Comparison of ENCODE assay signal across 14 cellular contexts in genomic region chr7:76423666-76424412, GRCh38. TPM values are rescaled to one million over a fixed set of nuclear protein-coding genes. Genes with fewer than 3 reads are reported as not detected.
A peak's percentile ranks its signal among the peaks of the same experiment; 100 is the strongest.
DNase-seq lines count a peak whose midpoint lies in the region; ATAC-seq lines count a peak whose summit lies in the region.
"Had no signal": no experiment of that assay in that cellular context is flagged by ENCODE, and none has a peak within 500 bp of the region (broad histone marks: within the 10 kb centered on the region; RNA-seq: fewer than 3 reads in every experiment).

No MANE protein-coding gene starts in this region.

- H3K9me3 Mint-ChIP-seq in activated T-helper 17 cell treated with anti-CD3 and anti-CD28 coated beads, Interleukin-2, amount 50 U/mL, for 72 hours = no peaks in the 10 kb centered on the region
- H3K9me3 Mint-ChIP-seq in CD8-positive, alpha-beta memory T cell = no peaks in the 10 kb centered on the region

- DNase-seq in NCI-H82 (lab: John Stamatoyannopoulos, UW) = peak; percentile 59
- no peak for DNase-seq in NCI-H82 treated with DMSO at 0.1 percent for 48 hours (lab: John Stamatoyannopoulos, UW; ENCODE audit: unreplicated experiment)
- peak; percentile 39 for DNase-seq in iPS-NIHi7 (ENCODE audit: extremely low spot score)
- DNase-seq in NCI-H2081 treated with DMSO at 0.1 percent for 48 hours (lab: John Stamatoyannopoulos, UW) = no peak
- DNase-seq in DMS 273 treated with DMSO at 0.1 percent for 48 hours (lab: John Stamatoyannopoulos, UW) = no peak
- no peak for DNase-seq in CD8-positive, alpha-beta memory T cell
- DNase-seq: activated CD4-positive, alpha-beta T cell treated with anti-CD3 and anti-CD28 coated beads for 36 hours; left ventricle myocardium superior; NCI-H446 treated with DMSO at 0.1 percent for 48 hours had no signal

- POLR2A ChIA-PET in CD8-positive, alpha-beta memory T cell (lab: Charles Lee) = no interaction called here

- ATAC-seq in activated T-helper 17 cell treated with anti-CD3 and anti-CD28 coated beads, Interleukin-2, amount 50 U/mL, for 72 hours (replicated peaks) = no peak
- ATAC-seq: activated CD4-positive, alpha-beta T cell treated with anti-CD3 and anti-CD28 coated beads for 36 hours; left ventricle myocardium superior had no signal

- CTCF ChIA-PET in CD8-positive, alpha-beta memory T cell (lab: Charles Lee) = no interaction called here

- peak overlapping the region; percentile 6 for H3K9ac ChIP-seq in skeletal muscle satellite cell (ENCODE audit: low read depth, low read length)
- H3K9ac ChIP-seq: parathyroid adenoma had no signal

- H3K4me3 Mint-ChIP-seq in activated T-helper 17 cell treated with anti-CD3 and anti-CD28 coated beads, Interleukin-2, amount 50 U/mL, for 72 hours = no peak overlapping the region
- H3K4me3 Mint-ChIP-seq in CD8-positive, alpha-beta memory T cell = peak overlapping the region in 1 of 7 donors; percentile 40
- H3K4me3 Mint-ChIP-seq: activated CD4-positive, alpha-beta T cell treated with anti-CD3 and anti-CD28 coated beads for 36 hours had no signal

- H3K4me3 ChIP-seq in skeletal muscle satellite cell (ENCODE audit: low read length) = no peak overlapping the region
- H3K4me3 ChIP-seq in CD8-positive, alpha-beta memory T cell (ENCODE audit: low read length) = no peak overlapping the region
- H3K4me3 ChIP-seq: coronary artery had no signal

- peaks cover 6% of the 10 kb centered on the region for H3K27me3 Mint-ChIP-seq in activated T-helper 17 cell treated with anti-CD3 and anti-CD28 coated beads, Interleukin-2, amount 50 U/mL, for 72 hours
- peaks cover 7 to 11% of the 10 kb centered on the region in 2 donors for H3K27me3 Mint-ChIP-seq in CD8-positive, alpha-beta memory T cell

- no peaks in the 10 kb centered on the region for H3K36me3 ChIP-seq in skeletal muscle satellite cell (ENCODE audit: insufficient read depth, low read length)
- no peaks in the 10 kb centered on the region for H3K36me3 ChIP-seq in CD8-positive, alpha-beta memory T cell (ENCODE audit: insufficient read depth, low read length)

- no peak overlapping the region for H3K4me2 ChIP-seq in skeletal muscle satellite cell (ENCODE audit: low read length)

- no peaks in the 10 kb centered on the region for H3K9me3 ChIP-seq in skeletal muscle satellite cell (replicated peaks; ENCODE audit: low read length)
- H3K9me3 ChIP-seq in CD8-positive, alpha-beta memory T cell (ENCODE audit: low read length) = no peaks in the 10 kb centered on the region

- H3K36me3 Mint-ChIP-seq in activated T-helper 17 cell treated with anti-CD3 and anti-CD28 coated beads, Interleukin-2, amount 50 U/mL, for 72 hours (ENCODE audit: low read depth) = no peaks in the 10 kb centered on the region
- H3K36me3 Mint-ChIP-seq in CD8-positive, alpha-beta memory T cell = peaks cover 0 to 2% (median 0%) of the 10 kb centered on the region in 3 donors

- no peaks in the 10 kb centered on the region for H3K4me1 Mint-ChIP-seq in activated T-helper 17 cell treated with anti-CD3 and anti-CD28 coated beads, Interleukin-2, amount 50 U/mL, for 72 hours
- peaks cover 7 to 13% (median 12%) of the 10 kb centered on the region in 3 donors for H3K4me1 Mint-ChIP-seq in CD8-positive, alpha-beta memory T cell

- no peaks in the 10 kb centered on the region for H3K27me3 ChIP-seq in skeletal muscle satellite cell (ENCODE audit: control insufficient read depth, insufficient read depth, low read length)
- no peaks in the 10 kb centered on the region for H3K27me3 ChIP-seq in CD8-positive, alpha-beta memory T cell (ENCODE audit: insufficient read depth, low read length, poor library complexity, severe bottlenecking)

- H3K27ac ChIP-seq in CD8-positive, alpha-beta memory T cell (ENCODE audit: low read depth, low read length) = no peak overlapping the region
- H3K27ac ChIP-seq: 22Rv1, coronary artery, parathyroid adenoma had no signal

- H3K27ac Mint-ChIP-seq in activated T-helper 17 cell treated with anti-CD3 and anti-CD28 coated beads, Interleukin-2, amount 50 U/mL, for 72 hours = peak overlapping the region; percentile 45
- H3K27ac Mint-ChIP-seq in CD8-positive, alpha-beta memory T cell = peak overlapping the region in 1 of 8 donors; percentile 29
- H3K27ac Mint-ChIP-seq: activated CD4-positive, alpha-beta T cell treated with anti-CD3 and anti-CD28 coated beads for 36 hours had no signal

- peaks cover 16% of the 10 kb centered on the region for H3K4me1 ChIP-seq in skeletal muscle satellite cell (ENCODE audit: control insufficient read depth, insufficient read depth, low read length)
- H3K4me1 ChIP-seq in CD8-positive, alpha-beta memory T cell (ENCODE audit: insufficient read depth, low read length) = no peaks in the 10 kb centered on the region
- H3K4me1 ChIP-seq: parathyroid adenoma had no signal

RNA-seq across cellular contexts. Expression of gene ZP3, which starts 0.9 kb away (rescaled TPM):
- total RNA-seq in activated T-helper 17 cell treated with anti-CD3 and anti-CD28 coated beads, Interleukin-2, amount 50 U/mL, for 72 hours = 10 to 100 TPM in 1 of 2 donors, 1 to 10 TPM in 1; 3.4 to 13.0 TPM
- 0.25 and 0.44 TPM in 2 replicates for total RNA-seq in skeletal muscle satellite cell (2012; rRNA removed)
- total RNA-seq in CD8-positive, alpha-beta memory T cell = 1 to 10 TPM; 1.6 TPM
- polyA plus RNA-seq in CD8-positive, alpha-beta memory T cell = 2.2 TPM
- total RNA-seq: left ventricle myocardium superior had no signal

RNA-seq across cellular contexts. Expression of gene SSC4D, which starts 14.3 kb away (rescaled TPM):
- total RNA-seq in activated T-helper 17 cell treated with anti-CD3 and anti-CD28 coated beads, Interleukin-2, amount 50 U/mL, for 72 hours = under 1 TPM; 0.50 to 0.61 TPM
- 0.22 and 1.0 TPM in 2 replicates for total RNA-seq in skeletal muscle satellite cell (2012; rRNA removed)
- under 1 TPM; 0.35 to 0.55 TPM for total RNA-seq in CD8-positive, alpha-beta memory T cell
- polyA plus RNA-seq in CD8-positive, alpha-beta memory T cell = 0.17 TPM

RNA-seq across cellular contexts. Expression of gene DTX2, which starts 37.7 kb away (rescaled TPM):
- total RNA-seq in activated T-helper 17 cell treated with anti-CD3 and anti-CD28 coated beads, Interleukin-2, amount 50 U/mL, for 72 hours = 10 to 100 TPM; 26.4 to 32.6 TPM
- total RNA-seq in skeletal muscle satellite cell (2012; rRNA removed) = 6.1 and 8.1 TPM in 2 replicates
- total RNA-seq in CD8-positive, alpha-beta memory T cell = 10 to 100 TPM; 17.9 to 23.4 TPM
- polyA plus RNA-seq in CD8-positive, alpha-beta memory T cell = 15.7 TPM

Comparison
In these comparisons a context has a peak if more than half of its experiments do, and no peak if none do; other contexts are left out.
1. DNase-seq: peak in NCI-H82 (single experiment) and iPS-NIHi7 (single experiment); none in NCI-H82 treated with DMSO at 0.1 percent for 48 hours (single experiment), NCI-H2081 treated with DMSO at 0.1 percent for 48 hours (single experiment), DMS 273 treated with DMSO at 0.1 percent for 48 hours (single experiment) and CD8-positive, alpha-beta memory T cell (0 of 5).